9 cellular contexts compared by ENCODE assay signal in genomic region chr19:4550479-4551050, GRCh38. TPM values are rescaled to one million over a fixed set of nuclear protein-coding genes. Genes with fewer than 3 reads are reported as not detected.
"Had no signal": no experiment of that assay in that cellular context is flagged by ENCODE, and none has a peak within 500 bp of the region (broad histone marks: within the 10 kb centered on the region; RNA-seq: fewer than 3 reads in every experiment).

No MANE protein-coding gene starts in this region.

- H3K9me3 ChIP-seq: HAP-1 had no signal

- FAIRE-seq: HTR-8/SVneo had no signal

- ATAC-seq: HCT116 had no signal

- DNase-seq: GM23248, GOT3, H7, HFFc6, KG1 had no signal

- H3K9ac ChIP-seq: GM23248 had no signal

- H3K4me1 ChIP-seq: HAP-1 had no signal

- H3K27ac ChIP-seq: GM23248 had no signal

- H3K4me3 ChIP-seq: GM23248, HAP-1 had no signal

- H2AFZ ChIP-seq: GM23248 had no signal

RNA-seq across cellular contexts. Expression of gene SEMA6B, which starts 8.9 kb away (rescaled TPM):
- total RNA-seq: GM23248 had no signal
- polyA plus RNA-seq: GM23248, IgD-negative memory B cell had no signal

RNA-seq across cellular contexts. Expression of gene LRG1, which starts 10.7 kb away (rescaled TPM):
- total RNA-seq: GM23248, HFFc6 had no signal
- polyA plus RNA-seq: GM23248 had no signal

RNA-seq across cellular contexts. Expression of gene PLIN5, which starts 15.5 kb away (rescaled TPM):
- total RNA-seq: GM23248, HFFc6 had no signal
- polyA plus RNA-seq: GM23248, IgD-negative memory B cell had no signal

RNA-seq across cellular contexts. Expression of gene PLIN4, which starts 32.3 kb away (rescaled TPM):
- total RNA-seq: GM23248, HFFc6 had no signal
